9 cellular contexts compared by ENCODE assay signal in genomic region chr4:183399166-183399565, GRCh38. TPM values are rescaled to one million over a fixed set of nuclear protein-coding genes. Genes with fewer than 3 reads are reported as not detected.
DNase-seq lines count a peak whose midpoint lies in the region; ATAC-seq and TF ChIP-seq lines count a peak whose summit lies in the region.
"Had no signal": no experiment of that assay in that cellular context is flagged by ENCODE, and none has a peak within 500 bp of the region (broad histone marks: within the 10 kb centered on the region; RNA-seq: fewer than 3 reads in every experiment).

No MANE protein-coding gene starts in this region.

- peak overlapping the region; percentile 83; the same call in 1 of the 2 replicates for H3K4me2 ChIP-seq in SK-N-SH

- TF ChIP-seq RAD21 in SK-N-SH (IDR thresholded peaks at IDR 0.05; ENCODE audit: low read length) = no peak

- H3K4me1 ChIP-seq in SK-N-SH (ENCODE audit: control insufficient read depth in 1 of 2, insufficient read depth in 2 of 2, low read depth in 1 of 2, low read length in 1 of 2) = peaks cover 5 to 11% of the 10 kb centered on the region in 2 experiments; a peak in 2 of 4 replicates
- H3K4me1 ChIP-seq in right cardiac atrium (ENCODE audit: control insufficient read depth, insufficient read depth, low read length) = no peaks in the 10 kb centered on the region
- H3K4me1 ChIP-seq in suprapubic skin = peaks cover 13% of the 10 kb centered on the region

- H3K27me3 Mint-ChIP-seq in activated naive CD4-positive, alpha-beta T cell treated with anti-CD3 and anti-CD28 coated beads, Interleukin-2, amount 50 U/mL, for 24 hours = no peaks in the 10 kb centered on the region

- 93% methylated on average over 16 of the region's 16 CpGs for WGBS in SK-N-SH (ENCODE audit: low lambda C conversion rate)
- WGBS in right cardiac atrium = 86% methylated on average over 16 of the region's 16 CpGs
- whole genome bisulfite sequencing in suprapubic skin = 81% methylated on average over 16 of the region's 16 CpGs

- H3K36me3 Mint-ChIP-seq in activated naive CD4-positive, alpha-beta T cell treated with anti-CD3 and anti-CD28 coated beads, Interleukin-2, amount 50 U/mL, for 24 hours = no peaks in the 10 kb centered on the region

- TF ChIP-seq EP300 in SK-N-SH (IDR thresholded peaks at IDR 0.05; ENCODE audit: borderline replicate concordance in 1 of 2, low read depth in 1 of 2, low read length in 1 of 2) (no peak), suprapubic skin (IDR thresholded peaks at IDR 0.05) (no peak)

- H3K4me3 Mint-ChIP-seq in activated naive CD4-positive, alpha-beta T cell treated with anti-CD3 and anti-CD28 coated beads, Interleukin-2, amount 50 U/mL, for 24 hours = peak overlapping the region; percentile 89

- CTCF ChIA-PET in SK-N-SH (lab: Yijun Ruan, JAX) = interaction anchor here (0.7 to 2.1 kb wide), 6 partner anchors 8 to 148 kb away, joined by 3 to 11 read pairs (median 4); no protein-coding TSS in a partner anchor

- peak overlapping the region; percentile 18; the same call in 1 of the 2 replicates for H2AFZ ChIP-seq in SK-N-SH (ENCODE audit: low read depth)

- DNase-seq in activated naive CD4-positive, alpha-beta T cell treated with Interleukin-2 at 50 U/mL for 16 hours = no peak
- peak; percentile 36 for DNase-seq in SK-N-SH
- no peak for DNase-seq in right cardiac atrium
- no peak for DNase-seq in suprapubic skin (ENCODE audit: low spot score in 2 of 2)
- no peak for DNase-seq in D341Med (ENCODE audit: low spot score)
- no peak for DNase-seq in NCI-H2107 treated with DMSO at 0.1 percent for 48 hours (lab: John Stamatoyannopoulos, UW; ENCODE audit: unreplicated experiment)
- DNase-seq in T1000 (lab: John Stamatoyannopoulos, UW) = no peak
- DNase-seq: NCI-H1048 had no signal

- peaks cover 30% of the 10 kb centered on the region for H3K4me1 Mint-ChIP-seq in activated naive CD4-positive, alpha-beta T cell treated with anti-CD3 and anti-CD28 coated beads, Interleukin-2, amount 50 U/mL, for 24 hours

- H3K9me3 Mint-ChIP-seq in activated naive CD4-positive, alpha-beta T cell treated with anti-CD3 and anti-CD28 coated beads, Interleukin-2, amount 50 U/mL, for 24 hours = no peaks in the 10 kb centered on the region

- H3K9me3 ChIP-seq in SK-N-SH = no peaks in the 10 kb centered on the region
- no peaks in the 10 kb centered on the region for H3K9me3 ChIP-seq in right cardiac atrium (ENCODE audit: control insufficient read depth, low read length)
- H3K9me3 ChIP-seq in suprapubic skin = no peaks in the 10 kb centered on the region

- H3K27ac ChIP-seq in SK-N-SH (ENCODE audit: low read depth in 2 of 2, low read length in 1 of 2) (no peak overlapping the region), right cardiac atrium (ENCODE audit: low read length) (no peak overlapping the region), suprapubic skin (no peak overlapping the region)

- no peak for TF ChIP-seq POLR2A in suprapubic skin (IDR thresholded peaks at IDR 0.05)

- TF ChIP-seq CTCF in SK-N-SH (IDR thresholded peaks at IDR 0.05) = no peak
- TF ChIP-seq CTCF in suprapubic skin (IDR thresholded peaks at IDR 0.05) = no peak

- H3K79me2 ChIP-seq in SK-N-SH (ENCODE audit: insufficient read depth) = no peaks in the 10 kb centered on the region

- H3K36me3 ChIP-seq in SK-N-SH (replicated peaks in 1 of 2; ENCODE audit: control insufficient read depth in 1 of 2, insufficient read depth in 2 of 2, low read length in 1 of 2) (no peaks in the 10 kb centered on the region), suprapubic skin (no peaks in the 10 kb centered on the region)

- H3K27ac Mint-ChIP-seq in activated naive CD4-positive, alpha-beta T cell treated with anti-CD3 and anti-CD28 coated beads, Interleukin-2, amount 50 U/mL, for 24 hours = peak overlapping the region; percentile 25

- H3K4me3 ChIP-seq in SK-N-SH (ENCODE audit: low read depth in 2 of 2, low read length in 1 of 2) (no peak overlapping the region), right cardiac atrium (ENCODE audit: low read length) (no peak overlapping the region), suprapubic skin (peak overlapping the region; percentile 61)

- no peak overlapping the region for H3K9ac ChIP-seq in SK-N-SH

- intact Hi-C loops in right cardiac atrium (cut with DNase I) = no loop called here

- ATAC-seq in right cardiac atrium = peak; percentile 6 to 15

- H3K27me3 ChIP-seq in SK-N-SH (ENCODE audit: insufficient read depth) (no peaks in the 10 kb centered on the region), right cardiac atrium (ENCODE audit: control insufficient read depth, insufficient read depth) (no peaks in the 10 kb centered on the region), suprapubic skin (no peaks in the 10 kb centered on the region)

- no peaks in the 10 kb centered on the region for H3K9me2 ChIP-seq in SK-N-SH

- no peaks in the 10 kb centered on the region for H4K20me1 ChIP-seq in SK-N-SH (ENCODE audit: insufficient read depth)

- POLR2A ChIA-PET in SK-N-SH (lab: Yijun Ruan, JAX) = interaction anchor here (1.7 kb wide), 1 partner anchor 8 kb away, joined by 7 read pairs; no protein-coding TSS in a partner anchor

- no peaks in the 10 kb centered on the region for H3F3A ChIP-seq in SK-N-SH (replicated peaks; ENCODE audit: insufficient read depth)

TF ChIP-seq in SK-N-SH, 30 proteins besides CTCF, POLR2A, EP300 and RAD21:
- TF ChIP-seq NFIC (IDR thresholded peaks at IDR 0.05; ENCODE audit: borderline replicate concordance) (no peak), TAF1 (IDR thresholded peaks at IDR 0.05; ENCODE audit: borderline replicate concordance, low read depth, low read length) (no peak), SIN3A (IDR thresholded peaks at IDR 0.05; ENCODE audit: borderline replicate concordance, low read depth, low read length) (no peak), TEAD4 (IDR thresholded peaks at IDR 0.05; ENCODE audit: borderline replicate concordance, insufficient read depth) (no peak), GABPA (IDR thresholded peaks at IDR 0.05; ENCODE audit: low read depth) (no peak), MEF2A (IDR thresholded peaks at IDR 0.05; ENCODE audit: borderline replicate concordance, low read depth) (no peak), EZH2phosphoT487 (IDR thresholded peaks at IDR 0.05; ENCODE audit: borderline replicate concordance, low read depth) (no peak), SMC3 (IDR thresholded peaks at IDR 0.05; ENCODE audit: low read depth, low read length) (no peak), POLR2AphosphoS5 (IDR thresholded peaks at IDR 0.05; ENCODE audit: low read depth, low read length) (no peak), ZBTB33 (IDR thresholded peaks at IDR 0.05; ENCODE audit: borderline replicate concordance, low read depth) (no peak), RFX5 (IDR thresholded peaks at IDR 0.05; ENCODE audit: low read length) (no peak), GATA2 (CRISPR knock-in tag; IDR thresholded peaks at IDR 0.05) (no peak), CHD2 (IDR thresholded peaks at IDR 0.05; ENCODE audit: low read length, partially characterized antibody) (no peak), RCOR1 (IDR thresholded peaks at IDR 0.05; ENCODE audit: low read length) (no peak), TCF12 (IDR thresholded peaks at IDR 0.05) (no peak), REST (IDR thresholded peaks at IDR 0.05; ENCODE audit: low read depth, low read length) (no peak), JUND (IDR thresholded peaks at IDR 0.05) (no peak)

RNA-seq across cellular contexts. Expression of gene CDKN2AIP, which starts 45.3 kb away (rescaled TPM):
- polyA plus RNA-seq in SK-N-SH (2012; rRNA removed) = 8.3 and 10.6 TPM in 2 replicates
- 9.4 and 10.1 TPM in 2 replicates for polyA plus RNA-seq in SK-N-SH (2012; cell fraction: cytosol; rRNA removed)
- 6.2 and 12.3 TPM in 2 replicates for polyA plus RNA-seq in SK-N-SH (2012; cell fraction: nucleus; rRNA removed)
- total RNA-seq in right cardiac atrium = 10 to 100 TPM; 10.1 to 13.1 (median 11.5) TPM
- polyA plus RNA-seq in right cardiac atrium = 8.7 TPM
- total RNA-seq in suprapubic skin = 10 to 100 TPM; 14.0 to 25.6 (median 17.2) TPM
